Comparison of ENCODE assay signal across 8 cellular contexts in genomic region chr1:203643213-203644045, GRCh38. TPM values are rescaled to one million over a fixed set of nuclear protein-coding genes. Genes with fewer than 3 reads are reported as not detected.
DNase-seq lines count a peak whose midpoint lies in the region; ATAC-seq and TF ChIP-seq lines count a peak whose summit lies in the region.

No MANE protein-coding gene starts in this region.

- CTCF ChIA-PET in HEK293T (lab: Yijun Ruan, JAX): interaction anchor here (0.6 kb wide), 1 partner anchor 10 kb away, joined by 3 read pairs; no protein-coding TSS in a partner anchor

- no peak for TF ChIP-seq CTCF in fibroblast of pulmonary artery (IDR thresholded peaks at IDR 0.05; ENCODE audit: low read length, missing control alignments)

- DNase-seq in GM03348 (ENCODE audit: low spot score) (peak; percentile 54), T1000 (lab: John Stamatoyannopoulos, UW) (peak; percentile 10), fibroblast of pulmonary artery (ENCODE audit: low read depth) (peak; percentile 60), sciatic nerve (ENCODE audit: low spot score) (no peak), SHP77 (lab: John Stamatoyannopoulos, UW) (no peak), HEK293T (ENCODE audit: extremely low spot score) (no peak), OCI-M1 (lab: John Stamatoyannopoulos, UW) (no peak)

- no peak overlapping the region for H3K4me3 ChIP-seq in fibroblast of pulmonary artery (replicated peaks; ENCODE audit: low read depth, low read length)

- POLR2A ChIA-PET in HEK293T (lab: Yijun Ruan, JAX): no interaction called here

- intact Hi-C loops in sciatic nerve (cut with DNase I): no loop called here

- ATAC-seq in sciatic nerve: peak; percentile 28
- no peak for ATAC-seq in GM18861 (IDR thresholded peaks at IDR 0.05; ENCODE audit: unreplicated experiment)

TF ChIP-seq in HEK293T, 16 proteins besides CTCF, POLR2A, EP300 and RAD21:
- no peak for TF ChIP-seq SP1 (IDR thresholded peaks at IDR 0.05)
- TF ChIP-seq TARDBP (IDR thresholded peaks at IDR 0.05): no peak
- no peak for TF ChIP-seq PKNOX1 (IDR thresholded peaks at IDR 0.05)
- no peak for TF ChIP-seq ARNT (IDR thresholded peaks at IDR 0.05)
- TF ChIP-seq ELF4 (IDR thresholded peaks at IDR 0.05): no peak
- TF ChIP-seq HDGF (IDR thresholded peaks at IDR 0.05; ENCODE audit: borderline replicate concordance): no peak
TF ChIP-seq in HEK293T: peak in this region for 0.

RNA-seq across cellular contexts. Expression of gene ATP2B4, which starts 16.8 kb away (rescaled TPM):
- total RNA-seq in sciatic nerve: 107 TPM

Comparison
In these comparisons a context has a peak if more than half of its experiments do, and no peak if none do; other contexts are left out.
1. DNase-seq: peak in GM03348 (single experiment), T1000 (single experiment) and fibroblast of pulmonary artery (single experiment); none in sciatic nerve (single experiment), SHP77 (0 of 2), HEK293T (single experiment) and OCI-M1 (single experiment).